Comparison of ENCODE assay signal across 18 cellular contexts in genomic region chr6:80886475-80886874, GRCh38.
"Had no signal": no experiment of that assay in that cellular context is flagged by ENCODE, and none has a peak within 500 bp of the region (broad histone marks: within the 10 kb centered on the region; RNA-seq: fewer than 3 reads in every experiment).

No MANE protein-coding gene starts in this region.

- H3K27ac Mint-ChIP-seq: activated naive CD4-positive, alpha-beta T cell treated with anti-CD3 and anti-CD28 coated beads, Interleukin-2, amount 50 U/mL, for 24 hours; activated T-cell treated with anti-CD3 and anti-CD28 coated beads, Interleukin-2, amount 50 U/mL, for 24 hours; effector memory CD8-positive, alpha-beta T cell; mesothelial cell of epicardium had no signal

- DNase-seq: activated CD4-positive, alpha-beta T cell treated with anti-CD3 and anti-CD28 coated beads, Interleukin-2, amount 50 U/mL, for 4 hours; activated CD4-positive, CD25-positive, alpha-beta regulatory T cell treated with anti-CD3 and anti-CD28 coated beads, Interleukin-2, amount 50 U/mL, for 72 hours; activated effector memory CD4-positive, alpha-beta T cell treated with Interleukin-2 at 50 U/mL for 16 hours; activated T-cell treated with anti-CD3 and anti-CD28 coated beads, Interleukin-2, amount 50 U/mL, for 24 hours; body of pancreas; central memory CD4-positive, alpha-beta T cell; cortex of kidney; effector memory CD8-positive, alpha-beta T cell; hippocampal formation; lower lobe of right lung; spleen; stimulated activated CD4-positive, alpha-beta T cell treated with anti-CD3 and anti-CD28 coated beads, Interleukin-1b, Interleukin-23, amount 100 ng/mL, for 48 hours; stimulated activated naive CD4-positive, alpha-beta T cell treated with Interleukin-2 at 50 U/mL for 16 hours; upper lobe of right lung had no signal

- H3K4me1 Mint-ChIP-seq: activated naive CD4-positive, alpha-beta T cell treated with anti-CD3 and anti-CD28 coated beads, Interleukin-2, amount 50 U/mL, for 24 hours; mesothelial cell of epicardium; neural crest cell had no signal

- H3K4me3 Mint-ChIP-seq: activated naive CD4-positive, alpha-beta T cell treated with anti-CD3 and anti-CD28 coated beads, Interleukin-2, amount 50 U/mL, for 24 hours; activated T-cell treated with anti-CD3 and anti-CD28 coated beads, Interleukin-2, amount 50 U/mL, for 24 hours; effector memory CD8-positive, alpha-beta T cell; mesothelial cell of epicardium; neural crest cell had no signal

- ATAC-seq: body of pancreas; effector memory CD8-positive, alpha-beta T cell; lower lobe of right lung; sciatic nerve; upper lobe of right lung had no signal

- H3K27me3 Mint-ChIP-seq: activated naive CD4-positive, alpha-beta T cell treated with anti-CD3 and anti-CD28 coated beads, Interleukin-2, amount 50 U/mL, for 24 hours; activated T-cell treated with anti-CD3 and anti-CD28 coated beads, Interleukin-2, amount 50 U/mL, for 24 hours; effector memory CD8-positive, alpha-beta T cell had no signal

- H3K9me3 Mint-ChIP-seq: activated naive CD4-positive, alpha-beta T cell treated with anti-CD3 and anti-CD28 coated beads, Interleukin-2, amount 50 U/mL, for 24 hours; mesothelial cell of epicardium; neural crest cell had no signal

- H3K36me3 Mint-ChIP-seq: activated naive CD4-positive, alpha-beta T cell treated with anti-CD3 and anti-CD28 coated beads, Interleukin-2, amount 50 U/mL, for 24 hours; mesothelial cell of epicardium had no signal
